14 cellular contexts compared by ENCODE assay signal in the genomic region with DNA sequence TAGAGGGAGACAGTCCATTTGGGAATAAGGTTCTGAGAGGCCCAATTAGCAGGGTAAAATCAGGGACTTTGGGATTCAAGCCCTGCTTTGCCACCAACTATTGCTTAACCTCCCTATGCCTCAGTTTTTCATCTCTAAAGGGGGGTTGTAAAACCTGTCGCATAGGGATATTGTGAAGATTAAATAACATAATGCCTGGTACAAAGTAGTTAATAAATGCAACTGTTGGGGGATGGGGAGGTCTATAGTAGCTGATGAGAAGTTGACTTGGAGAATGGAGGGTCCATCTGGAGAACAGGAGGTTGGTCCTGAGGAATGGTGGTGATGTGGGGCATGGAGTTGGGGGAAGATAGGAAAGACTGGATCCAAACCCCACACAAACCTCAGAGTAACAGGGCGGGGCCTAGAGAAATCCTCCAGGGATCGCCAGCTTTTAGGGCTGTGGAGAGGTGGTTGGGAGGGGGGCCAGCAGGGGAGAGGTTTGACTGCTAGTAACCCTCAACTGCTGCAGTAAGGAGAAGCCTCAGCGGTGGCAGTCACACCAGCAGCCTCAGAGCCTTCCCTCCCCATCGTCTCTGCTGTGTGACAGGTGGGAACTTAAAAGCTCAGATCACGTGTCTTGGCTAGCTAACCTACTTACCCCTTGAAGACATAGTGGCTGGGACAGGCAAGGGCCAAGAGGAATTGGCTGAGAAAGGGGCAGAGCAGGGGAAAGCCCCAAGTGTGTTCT. TPM values are rescaled to one million over a fixed set of nuclear protein-coding genes. Genes with fewer than 3 reads are reported as not detected.
DNase-seq lines count a peak whose midpoint lies in the region; ATAC-seq and TF ChIP-seq lines count a peak whose summit lies in the region.
"Had no signal": no experiment of that assay in that cellular context is flagged by ENCODE, and none has a peak within 500 bp of the region (broad histone marks: within the 10 kb centered on the region; RNA-seq: fewer than 3 reads in every experiment).

No MANE protein-coding gene starts in this region.

- H3K27ac Mint-ChIP-seq in CD8-positive, alpha-beta T cell, result no peak overlapping the region
- H3K27ac Mint-ChIP-seq in T-helper 2 cell treated with Interferon-gamma antibody and Interleukin-4, amounts not matched to agents 5 μg/mL and 100 μg/mL, for 36 hours, result no peak overlapping the region

- peaks cover 13% of the 10 kb centered on the region for H3K4me1 Mint-ChIP-seq in CD8-positive, alpha-beta T cell (ENCODE audit: low read depth)
- H3K4me1 Mint-ChIP-seq in T-helper 2 cell treated with Interferon-gamma antibody and Interleukin-4, amounts not matched to agents 5 μg/mL and 100 μg/mL, for 36 hours (ENCODE audit: low read depth), result peaks cover 5% of the 10 kb centered on the region

- H3K36me3 ChIP-seq in CD8-positive, alpha-beta T cell (ENCODE audit: insufficient read depth, low read length), result no peaks in the 10 kb centered on the region
- no peaks in the 10 kb centered on the region for H3K36me3 ChIP-seq in H7 (replicated peaks; ENCODE audit: control insufficient read depth, insufficient read depth, low read length)
- no peaks in the 10 kb centered on the region for H3K36me3 ChIP-seq in mesendoderm (ENCODE audit: control insufficient read depth, insufficient read depth, low read length)
- H3K36me3 ChIP-seq: colonic mucosa, thyroid gland had no signal

- H2AK5ac ChIP-seq in mesendoderm (ENCODE audit: low read length), result no peak overlapping the region

- no peak overlapping the region for H3K4me3 ChIP-seq in CD8-positive, alpha-beta T cell (ENCODE audit: low read depth, low read length)
- H3K4me3 ChIP-seq in H7 (ENCODE audit: insufficient read depth, low read depth, low read length) (no peak overlapping the region), mesendoderm (ENCODE audit: low read length) (no peak overlapping the region)

- H3K27ac ChIP-seq in CD8-positive, alpha-beta T cell (ENCODE audit: low read depth, low read length), result no peak overlapping the region
- H3K27ac ChIP-seq in mesendoderm (ENCODE audit: low read depth, low read length), result no peak overlapping the region
- no peak overlapping the region for H3K27ac ChIP-seq in foreskin keratinocyte
- H3K27ac ChIP-seq: colonic mucosa, thyroid gland had no signal

- H3K4me2 ChIP-seq in mesendoderm (ENCODE audit: low read length), result no peak overlapping the region

- peak; percentile 70 for ATAC-seq in CD8-positive, alpha-beta T cell
- ATAC-seq in GM21576 (IDR thresholded peaks at IDR 0.05; ENCODE audit: unreplicated experiment) (no peak), foreskin keratinocyte (no peak), HG03159 (IDR thresholded peaks at IDR 0.05; ENCODE audit: unreplicated experiment) (no peak)
- ATAC-seq: left cardiac atrium had no signal

- H3K4ac ChIP-seq in mesendoderm (ENCODE audit: low read depth, low read length), result no peak overlapping the region

- TF ChIP-seq CTCF in CD8-positive, alpha-beta T cell (IDR thresholded peaks at IDR 0.05), result no peak
- TF ChIP-seq CTCF in foreskin keratinocyte (conservative IDR thresholded peaks at IDR 0.05), result no peak

- H4K5ac ChIP-seq in mesendoderm (ENCODE audit: low read length), result no peak overlapping the region

- H3K36me3 Mint-ChIP-seq in CD8-positive, alpha-beta T cell, result no peaks in the 10 kb centered on the region
- no peaks in the 10 kb centered on the region for H3K36me3 Mint-ChIP-seq in T-helper 2 cell treated with Interferon-gamma antibody and Interleukin-4, amounts not matched to agents 5 μg/mL and 100 μg/mL, for 36 hours (ENCODE audit: low read depth)

- intact Hi-C loops in CD8-positive, alpha-beta T cell (cut with DNase I, micrococcal nuclease), result loop anchor here in 1 of 2 experiments (10.0 kb wide), 1 partner anchor 47 kb away; no protein-coding TSS in a partner anchor

- H3K79me1 ChIP-seq in mesendoderm (ENCODE audit: low read length), result no peaks in the 10 kb centered on the region

- no peak overlapping the region for H3K23ac ChIP-seq in mesendoderm (ENCODE audit: low read length)

- no peak overlapping the region for H2BK120ac ChIP-seq in mesendoderm (ENCODE audit: low read depth, low read length)

- H2BK15ac ChIP-seq in mesendoderm (replicated peaks; ENCODE audit: low read depth), result no peak overlapping the region

- H3K56ac ChIP-seq in mesendoderm (ENCODE audit: low read length), result no peak overlapping the region

- H2BK5ac ChIP-seq in mesendoderm (ENCODE audit: low read length), result no peak overlapping the region

- no peaks in the 10 kb centered on the region for H3K27me3 ChIP-seq in CD8-positive, alpha-beta T cell (ENCODE audit: insufficient read depth, low read length)
- H3K27me3 ChIP-seq in H7 (ENCODE audit: control insufficient read depth, insufficient read depth, low read length), result peaks cover 40% of the 10 kb centered on the region
- H3K27me3 ChIP-seq in mesendoderm (ENCODE audit: insufficient read depth, low read length, poor library complexity), result peaks cover 8% of the 10 kb centered on the region
- peaks cover 58% of the 10 kb centered on the region for H3K27me3 ChIP-seq in foreskin keratinocyte

- peaks cover 21% of the 10 kb centered on the region for H3K4me1 ChIP-seq in CD8-positive, alpha-beta T cell (ENCODE audit: insufficient read depth, low read length)
- peaks cover 3% of the 10 kb centered on the region for H3K4me1 ChIP-seq in mesendoderm (ENCODE audit: control insufficient read depth, low read depth, low read length)
- H3K4me1 ChIP-seq in foreskin keratinocyte, result peaks cover 3% of the 10 kb centered on the region
- H3K4me1 ChIP-seq: colonic mucosa had no signal

- no peaks in the 10 kb centered on the region for H3K9me3 Mint-ChIP-seq in CD8-positive, alpha-beta T cell
- no peaks in the 10 kb centered on the region for H3K9me3 Mint-ChIP-seq in T-helper 2 cell treated with Interferon-gamma antibody and Interleukin-4, amounts not matched to agents 5 μg/mL and 100 μg/mL, for 36 hours

- H3K18ac ChIP-seq in mesendoderm (ENCODE audit: low read length), result no peak overlapping the region

- peak in 1 of 7 experiments; percentile 47 for DNase-seq in CD8-positive, alpha-beta T cell
- DNase-seq in H7 (peak; percentile 58), mesendoderm (peak; percentile 57), foreskin keratinocyte (no peak)
- no peak for DNase-seq in T-helper 2 cell treated with Interferon-gamma antibody and Interleukin-4, amounts not matched to agents 5 μg/mL and 100 μg/mL, for 36 hours (ENCODE audit: low spot score)
- DNase-seq in effector CD4-positive, alpha-beta T cell, result no peak
- DNase-seq: colonic mucosa; foreskin fibroblast; Kasumi-1; left cardiac atrium; stimulated activated CD4-positive, alpha-beta T cell treated with anti-CD3 and anti-CD28 coated beads, Interleukin-4, amount 100 ng/mL, for 4 hours; thyroid gland had no signal

- CTCF ChIA-PET in CD8-positive, alpha-beta T cell (lab: Charles Lee), result interaction anchor here (2.2 kb wide), 1 partner anchor 174 kb away, joined by 5 read pairs; no protein-coding TSS in a partner anchor

- no peak overlapping the region for H3K9ac ChIP-seq in mesendoderm (ENCODE audit: low read length)

- H4K8ac ChIP-seq in mesendoderm (ENCODE audit: low read depth, low read length), result no peak overlapping the region

- no peaks in the 10 kb centered on the region for H3K9me3 ChIP-seq in CD8-positive, alpha-beta T cell (ENCODE audit: low read length)
- H3K9me3 ChIP-seq: colonic mucosa, thyroid gland had no signal

- no peaks in the 10 kb centered on the region for H3K79me2 ChIP-seq in mesendoderm (ENCODE audit: control insufficient read depth, insufficient read depth, low read length)

- no CpG with 5 or more reads among the region's 6 CpGs for WGBS in mesendoderm (ENCODE audit: extremely low coverage, insufficient coverage, low lambda C conversion rate)

- POLR2A ChIA-PET in CD8-positive, alpha-beta T cell (lab: Charles Lee), result no interaction called here

- peaks cover 38% of the 10 kb centered on the region for H3K27me3 Mint-ChIP-seq in CD8-positive, alpha-beta T cell (ENCODE audit: low read depth)
- peaks cover 68% of the 10 kb centered on the region for H3K27me3 Mint-ChIP-seq in T-helper 2 cell treated with Interferon-gamma antibody and Interleukin-4, amounts not matched to agents 5 μg/mL and 100 μg/mL, for 36 hours (ENCODE audit: low read depth)

- H3K4me3 Mint-ChIP-seq in CD8-positive, alpha-beta T cell, result peak overlapping the region; percentile 80
- peak overlapping the region; percentile 67 for H3K4me3 Mint-ChIP-seq in T-helper 2 cell treated with Interferon-gamma antibody and Interleukin-4, amounts not matched to agents 5 μg/mL and 100 μg/mL, for 36 hours

RNA-seq across cellular contexts. Expression of a gene that starts 1.1 kb away (rescaled TPM):
- not detected for total RNA-seq in CD8-positive, alpha-beta T cell
- total RNA-seq in H7 (2014; rRNA removed; shearing (Covaris generic)), result 0.31 and 0.37 TPM in 2 replicates
- polyA plus RNA-seq in mesendoderm (2013, experiment 1 of 2), result 0.24 TPM
- 0.22 TPM for polyA plus RNA-seq in mesendoderm (2013, experiment 2 of 2)
- total RNA-seq in foreskin keratinocyte, result 0.46 and 0.51 TPM in 2 replicates
- 0.27 and 0.34 TPM in 2 replicates for polyA plus RNA-seq in foreskin keratinocyte

RNA-seq across cellular contexts. Expression of a gene that starts 20.8 kb away (rescaled TPM):
- total RNA-seq in CD8-positive, alpha-beta T cell, result 1 to 10 TPM; 5.1 TPM
- total RNA-seq in H7 (2014; rRNA removed; shearing (Covaris generic)), result 34.0 and 44.0 TPM in 2 replicates
- 4.8 TPM for polyA plus RNA-seq in mesendoderm (2013, experiment 1 of 2)
- 4.5 TPM for polyA plus RNA-seq in mesendoderm (2013, experiment 2 of 2)
- 9.9 and 12.6 TPM in 2 replicates for total RNA-seq in foreskin keratinocyte
- polyA plus RNA-seq in foreskin keratinocyte, result 6.5 and 7.3 TPM in 2 replicates

RNA-seq across cellular contexts. Expression of a gene that starts 26.4 kb away (rescaled TPM):
- total RNA-seq in CD8-positive, alpha-beta T cell, result 10 to 100 TPM; 17.0 to 19.5 TPM
- total RNA-seq in H7 (2014; rRNA removed; shearing (Covaris generic)), result 21.2 and 33.2 TPM in 2 replicates
- polyA plus RNA-seq in mesendoderm (2013, experiment 1 of 2), result 17.5 TPM
- 18.8 TPM for polyA plus RNA-seq in mesendoderm (2013, experiment 2 of 2)
- total RNA-seq in foreskin keratinocyte, result 10.1 and 10.2 TPM in 2 replicates
- polyA plus RNA-seq in foreskin keratinocyte, result 8.7 and 8.9 TPM in 2 replicates

RNA-seq across cellular contexts. Expression of a gene that starts 37.5 kb away (rescaled TPM):
- total RNA-seq in CD8-positive, alpha-beta T cell, result under 1 TPM; 0.22 to 0.50 TPM
- total RNA-seq in H7 (2014; rRNA removed; shearing (Covaris generic)), result not detected in 2 replicates
- not detected for polyA plus RNA-seq in mesendoderm (2013, experiment 1 of 2)
- not detected for polyA plus RNA-seq in mesendoderm (2013, experiment 2 of 2)
- not detected in 2 replicates for total RNA-seq in foreskin keratinocyte
- not detected in 2 replicates for polyA plus RNA-seq in foreskin keratinocyte
- total RNA-seq: thyroid gland had no signal

RNA-seq across cellular contexts. Expression of a gene that starts 40.6 kb away (rescaled TPM):
- total RNA-seq in CD8-positive, alpha-beta T cell, result 10 to 100 TPM; 13.4 to 15.0 TPM
- total RNA-seq in H7 (2014; rRNA removed; shearing (Covaris generic)), result 4.8 and 7.0 TPM in 2 replicates
- 2.1 TPM for polyA plus RNA-seq in mesendoderm (2013, experiment 1 of 2)
- 2.0 TPM for polyA plus RNA-seq in mesendoderm (2013, experiment 2 of 2)
- total RNA-seq in foreskin keratinocyte, result 6.8 and 7.5 TPM in 2 replicates
- 5.5 and 5.9 TPM in 2 replicates for polyA plus RNA-seq in foreskin keratinocyte

Comparison
In these comparisons a context has a peak if more than half of its experiments do, and no peak if none do; other contexts are left out.
1. DNase-seq: peak in H7 (single experiment) and mesendoderm (single experiment); none in T-helper 2 cell treated with Interferon-gamma antibody and Interleukin-4, amounts not matched to agents 5 μg/mL and 100 μg/mL, for 36 hours (single experiment), effector CD4-positive, alpha-beta T cell (single experiment) and foreskin keratinocyte (0 of 2).